In genomic region chr6:121540210-121540609, GRCh38 we compare ENCODE assay signal across 19 cellular contexts.
"Had no signal": no experiment of that assay in that cellular context is flagged by ENCODE, and none has a peak within 500 bp of the region (broad histone marks: within the 10 kb centered on the region; RNA-seq: fewer than 3 reads in every experiment).

No MANE protein-coding gene starts in this region.

- H3K4me3 ChIP-seq: esophagus squamous epithelium, left ventricle myocardium inferior, lower lobe of right lung, prostate gland, right lobe of liver, suprapubic skin, thyroid gland, upper lobe of left lung, uterus had no signal

- H3K4me1 ChIP-seq: left ventricle myocardium inferior, lower lobe of right lung, prostate gland, right lobe of liver, thyroid gland, upper lobe of left lung, uterus had no signal

- H2AFZ ChIP-seq: parathyroid adenoma had no signal

- DNase-seq: dermis blood vessel endothelial cell; esophagus squamous epithelium; foreskin fibroblast; kidney; left cardiac atrium; left ventricle myocardium inferior; lower lobe of right lung; naive B cell; occipital lobe; right lobe of liver; stimulated activated CD4-positive, alpha-beta T cell treated with anti-CD3 and anti-CD28 coated beads, Interleukin-4, amount 100 ng/mL, for 1 hour; stimulated activated CD8-positive, alpha-beta memory T cell treated with anti-CD3 and anti-CD28 coated beads, Interleukin-4, amount 100 ng/mL, for 48 hours; stimulated activated naive CD8-positive, alpha-beta T cell treated with anti-CD3 and anti-CD28 coated beads, Interleukin-15, Interleukin-2, amounts not matched to agents 100 U/mL and 50 U/mL, for 24 hours; thyroid gland; upper lobe of left lung; uterus had no signal

- H3K27ac ChIP-seq: esophagus squamous epithelium, left ventricle myocardium inferior, lower lobe of right lung, parathyroid adenoma, prostate gland, right lobe of liver, suprapubic skin, thyroid gland, upper lobe of left lung, uterus had no signal

- H3K27me3 ChIP-seq: esophagus squamous epithelium, right lobe of liver, suprapubic skin, thyroid gland, upper lobe of left lung, uterus had no signal

- H3K36me3 ChIP-seq: esophagus squamous epithelium, left ventricle myocardium inferior, lower lobe of right lung, prostate gland, right lobe of liver, suprapubic skin, thyroid gland, upper lobe of left lung, uterus had no signal

- H3K9ac ChIP-seq: parathyroid adenoma had no signal

- H3K9me3 ChIP-seq: esophagus squamous epithelium, left ventricle myocardium inferior, lower lobe of right lung, prostate gland, right lobe of liver, suprapubic skin, thyroid gland, upper lobe of left lung, uterus had no signal
